ENCODE assay signal across 13 cellular contexts in the genomic region with DNA sequence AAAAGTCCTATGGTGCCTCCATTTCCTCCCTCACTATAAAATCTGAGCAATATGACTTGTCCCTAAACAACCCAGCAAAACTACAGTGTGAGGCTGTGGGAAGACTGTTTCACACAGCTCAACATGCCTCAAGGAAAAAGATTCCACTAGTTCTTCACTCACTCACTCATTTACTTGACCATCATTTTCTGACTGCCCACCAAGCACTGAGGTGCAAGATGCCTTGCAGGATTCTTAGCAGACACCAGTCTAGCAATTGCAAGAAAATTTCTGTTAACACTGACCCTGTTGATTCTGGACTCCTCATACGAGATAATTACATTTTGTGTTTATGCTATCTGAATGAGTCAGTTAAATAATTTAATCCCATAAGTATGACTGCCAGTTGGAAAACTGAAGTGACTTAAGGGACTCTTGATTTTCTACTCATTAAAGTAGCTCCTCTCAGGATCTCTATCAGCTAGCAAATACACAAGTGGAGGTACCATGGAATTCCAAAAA. TPM values are rescaled to one million over a fixed set of nuclear protein-coding genes. Genes with fewer than 3 reads are reported as not detected.
A peak's percentile ranks its signal among the peaks of the same experiment; 100 is the strongest.
DNase-seq lines count a peak whose midpoint lies in the region; ATAC-seq and TF ChIP-seq lines count a peak whose summit lies in the region.
"Had no signal": no experiment of that assay in that cellular context is flagged by ENCODE, and none has a peak within 500 bp of the region (broad histone marks: within the 10 kb centered on the region; RNA-seq: fewer than 3 reads in every experiment).

No MANE protein-coding gene starts in this region.

- H3K9me3 Mint-ChIP-seq in activated CD4-positive, alpha-beta T cell treated with anti-CD3 and anti-CD28 coated beads, Interleukin-2, amount 10 ng/mL, durations not matched to agents 7 days and 5 days, result peaks cover 3% of the 10 kb centered on the region
- H3K9me3 Mint-ChIP-seq in activated CD8-positive, alpha-beta T cell treated with anti-CD3 and anti-CD28 coated beads for 36 hours, result no peaks in the 10 kb centered on the region
- H3K9me3 Mint-ChIP-seq: activated T-helper 1 cell treated with anti-CD3 and anti-CD28 coated beads, Interleukin-12 subunit alpha, Interleukin-12 subunit beta, Interleukin-2, Interleukin-4 antibody, amounts not matched to agents 30 ng/mL and 10 ng/mL and 1 ng/mL, durations not matched to agents 14 hours and 24 hours and 36 hours had no signal

- 0 to 30% methylated on average over 1 of the region's 1 CpG for WGBS in gastroesophageal sphincter (ENCODE audit: low coverage in 1 of 2), 2 donors

- H3K4me3 Mint-ChIP-seq in activated CD4-positive, alpha-beta T cell treated with anti-CD3 and anti-CD28 coated beads, Interleukin-2, amount 10 ng/mL, durations not matched to agents 7 days and 5 days, result no peak overlapping the region
- no peak overlapping the region for H3K4me3 Mint-ChIP-seq in activated CD8-positive, alpha-beta T cell treated with anti-CD3 and anti-CD28 coated beads for 36 hours
- H3K4me3 Mint-ChIP-seq: activated T-helper 1 cell treated with anti-CD3 and anti-CD28 coated beads, Interleukin-12 subunit alpha, Interleukin-12 subunit beta, Interleukin-2, Interleukin-4 antibody, amounts not matched to agents 30 ng/mL and 10 ng/mL and 1 ng/mL, durations not matched to agents 14 hours and 24 hours and 36 hours had no signal

- H3K36me3 ChIP-seq in gastroesophageal sphincter (no peaks in the 10 kb centered on the region), subcutaneous abdominal adipose tissue (ENCODE audit: control insufficient read depth in 5 of 5, insufficient read depth in 5 of 5, low read length in 5 of 5) (peaks cover 0 to 9% (median 5%) of the 10 kb centered on the region in 5 donors)

- no peaks in the 10 kb centered on the region for H3K27me3 Mint-ChIP-seq in activated CD4-positive, alpha-beta T cell treated with anti-CD3 and anti-CD28 coated beads, Interleukin-2, amount 10 ng/mL, durations not matched to agents 7 days and 5 days
- H3K27me3 Mint-ChIP-seq in activated CD8-positive, alpha-beta T cell treated with anti-CD3 and anti-CD28 coated beads for 36 hours, result no peaks in the 10 kb centered on the region

- H3K9me3 ChIP-seq in gastroesophageal sphincter, result no peaks in the 10 kb centered on the region
- H3K9me3 ChIP-seq in subcutaneous abdominal adipose tissue (ENCODE audit: control insufficient read depth in 5 of 5, low read length in 5 of 5), result no peaks in the 10 kb centered on the region
- H3K9me3 ChIP-seq: A549 had no signal

- H3K36me3 Mint-ChIP-seq in activated CD4-positive, alpha-beta T cell treated with anti-CD3 and anti-CD28 coated beads, Interleukin-2, amount 10 ng/mL, durations not matched to agents 7 days and 5 days (ENCODE audit: low read depth), result peaks cover 22% of the 10 kb centered on the region
- peaks cover 6% of the 10 kb centered on the region for H3K36me3 Mint-ChIP-seq in activated CD8-positive, alpha-beta T cell treated with anti-CD3 and anti-CD28 coated beads for 36 hours (ENCODE audit: low read depth)

- ATAC-seq in activated CD8-positive, alpha-beta T cell treated with anti-CD3 and anti-CD28 coated beads for 36 hours, result no peak
- no peak for ATAC-seq in gastroesophageal sphincter

- H3K4me1 ChIP-seq in gastroesophageal sphincter (peaks cover 3 to 34% (median 9%) of the 10 kb centered on the region in 3 donors), subcutaneous abdominal adipose tissue (ENCODE audit: control insufficient read depth in 5 of 5, insufficient read depth in 5 of 5, low read length in 5 of 5) (peaks cover 1 to 20% (median 14%) of the 10 kb centered on the region in 5 donors)

- TF ChIP-seq CTCF in activated CD8-positive, alpha-beta T cell treated with anti-CD3 and anti-CD28 coated beads for 36 hours (IDR thresholded peaks at IDR 0.05), result no peak
- no peak for TF ChIP-seq CTCF in gastroesophageal sphincter (IDR thresholded peaks at IDR 0.05)

- H3K27me3 ChIP-seq in gastroesophageal sphincter (no peaks in the 10 kb centered on the region), subcutaneous abdominal adipose tissue (ENCODE audit: control insufficient read depth in 5 of 5, insufficient read depth in 4 of 5, low read length in 5 of 5) (no peaks in the 10 kb centered on the region)

- peaks cover 30% of the 10 kb centered on the region for H3K4me1 Mint-ChIP-seq in activated CD4-positive, alpha-beta T cell treated with anti-CD3 and anti-CD28 coated beads, Interleukin-2, amount 10 ng/mL, durations not matched to agents 7 days and 5 days
- peaks cover 14% of the 10 kb centered on the region for H3K4me1 Mint-ChIP-seq in activated CD8-positive, alpha-beta T cell treated with anti-CD3 and anti-CD28 coated beads for 36 hours (ENCODE audit: low read depth)

- POLR2A ChIA-PET in activated CD4-positive, alpha-beta T cell treated with anti-CD3 and anti-CD28 coated beads, Interleukin-2, amount 10 ng/mL, durations not matched to agents 7 days and 5 days (lab: Charles Lee), result interaction anchor here (0.6 kb wide), 1 partner anchor 26 kb away, joined by 4 read pairs; no protein-coding TSS in a partner anchor
- POLR2A ChIA-PET in activated CD8-positive, alpha-beta T cell treated with anti-CD3 and anti-CD28 coated beads for 36 hours (lab: Charles Lee), result no interaction called here

- peak overlapping the region in 3 of 4 donors; percentile 58 to 63 (median 59) for H3K27ac ChIP-seq in gastroesophageal sphincter
- peak overlapping the region; percentile 47 for H3K27ac ChIP-seq in subcutaneous abdominal adipose tissue (ENCODE audit: low read depth, low read length)

- intact Hi-C loops in activated CD8-positive, alpha-beta T cell treated with anti-CD3 and anti-CD28 coated beads for 36 hours (cut with micrococcal nuclease), result no loop called here

- peak overlapping the region in 1 of 5 donors; percentile 22 for H3K9ac ChIP-seq in subcutaneous abdominal adipose tissue (ENCODE audit: low read length in 5 of 5)

- CTCF ChIA-PET in activated CD4-positive, alpha-beta T cell treated with anti-CD3 and anti-CD28 coated beads, Interleukin-2, amount 10 ng/mL, durations not matched to agents 7 days and 5 days (lab: Charles Lee), result interaction anchor here (0.6 to 0.9 kb wide), 2 partner anchors 28 to 126 kb away, joined by 3 to 4 read pairs; no protein-coding TSS in a partner anchor
- CTCF ChIA-PET in activated CD8-positive, alpha-beta T cell treated with anti-CD3 and anti-CD28 coated beads for 36 hours (lab: Charles Lee), result no interaction called here

- H3K4me3 ChIP-seq in gastroesophageal sphincter (no peak overlapping the region), subcutaneous abdominal adipose tissue (ENCODE audit: low read depth in 1 of 5, low read length in 5 of 5) (no peak overlapping the region)
- H3K4me3 ChIP-seq: A549 had no signal

- no peak for DNase-seq in activated CD4-positive, alpha-beta T cell treated with anti-CD3 and anti-CD28 coated beads, Interleukin-2, amount 10 ng/mL, durations not matched to agents 7 days and 5 days
- no peak for DNase-seq in activated CD4-positive, alpha-beta T cell treated with anti-CD3 and anti-CD28 coated beads, Interleukin-2, amount 50 U/mL, for 48 hours
- no peak for DNase-seq in activated CD8-positive, alpha-beta T cell treated with anti-CD3 and anti-CD28 coated beads for 36 hours
- DNase-seq in Kasumi-1 (lab: John Stamatoyannopoulos, UW) (no peak), NCI-H1930 (lab: John Stamatoyannopoulos, UW) (no peak), CD1c-positive myeloid dendritic cell (ENCODE audit: extremely low spot score) (no peak)
- DNase-seq: activated CD4-positive, alpha-beta T cell treated with anti-CD3 and anti-CD28 coated beads for 4 hours; DMS153; SW 1271 had no signal

- no peak for TF ChIP-seq EP300 in gastroesophageal sphincter (IDR thresholded peaks at IDR 0.05)

- peak overlapping the region; percentile 0 for H3K27ac Mint-ChIP-seq in activated CD4-positive, alpha-beta T cell treated with anti-CD3 and anti-CD28 coated beads, Interleukin-2, amount 10 ng/mL, durations not matched to agents 7 days and 5 days
- peak overlapping the region; percentile 7 for H3K27ac Mint-ChIP-seq in activated CD8-positive, alpha-beta T cell treated with anti-CD3 and anti-CD28 coated beads for 36 hours
- H3K27ac Mint-ChIP-seq: activated T-helper 1 cell treated with anti-CD3 and anti-CD28 coated beads, Interleukin-12 subunit alpha, Interleukin-12 subunit beta, Interleukin-2, Interleukin-4 antibody, amounts not matched to agents 30 ng/mL and 10 ng/mL and 1 ng/mL, durations not matched to agents 14 hours and 24 hours and 36 hours had no signal

- no peak for TF ChIP-seq POLR2A in gastroesophageal sphincter (IDR thresholded peaks at IDR 0.05)

RNA-seq across cellular contexts. Expression of gene PCBP1, which starts 51.9 kb away (rescaled TPM):
- 100 to 1,000 TPM; 527 to 544 TPM for total RNA-seq in activated CD4-positive, alpha-beta T cell treated with anti-CD3 and anti-CD28 coated beads, Interleukin-2, amount 10 ng/mL, durations not matched to agents 7 days and 5 days
- 100 to 1,000 TPM; 470 to 489 TPM for total RNA-seq in activated CD8-positive, alpha-beta T cell treated with anti-CD3 and anti-CD28 coated beads for 36 hours
- total RNA-seq in gastroesophageal sphincter, result 100 to 1,000 TPM; 117 to 222 (median 167) TPM
